In genomic region chr20:62837790-62838458, GRCh38 we compare ENCODE assay signal across 9 cellular contexts. TPM values are rescaled to one million over a fixed set of nuclear protein-coding genes. Genes with fewer than 3 reads are reported as not detected.
DNase-seq lines count a peak whose midpoint lies in the region; ATAC-seq and TF ChIP-seq lines count a peak whose summit lies in the region.
"Had no signal": no experiment of that assay in that cellular context is flagged by ENCODE, and none has a peak within 500 bp of the region (broad histone marks: within the 10 kb centered on the region; RNA-seq: fewer than 3 reads in every experiment).

No MANE protein-coding gene starts in this region.

- no peaks in the 10 kb centered on the region for H3K27me3 ChIP-seq in BE2C

- H3K4me3 ChIP-seq in BE2C (ENCODE audit: low read depth, low read length) (no peak overlapping the region), epithelial cell of esophagus (ENCODE audit: low read length) (no peak overlapping the region)

- DNase-seq in BE2C (peak; percentile 86), NCI-H128 (lab: John Stamatoyannopoulos, UW; ENCODE audit: unreplicated experiment) (peak; percentile 9), epithelial cell of esophagus (ENCODE audit: low read depth) (peak; percentile 53), NCI-H526 (lab: John Stamatoyannopoulos, UW) (no peak)
- no peak for DNase-seq in activated effector memory CD4-positive, alpha-beta T cell treated with anti-CD3 and anti-CD28 coated beads, Interleukin-2, amount 50 U/mL, for 16 hours
- no peak for DNase-seq in NK-92 treated with Interleukin-12 subunit alpha and Interleukin-12 subunit beta, amount 100 ng/mL, for 24 hours (lab: John Stamatoyannopoulos, UW)
- DNase-seq: DND-41 had no signal

- H3K4me1 ChIP-seq in BE2C = peaks cover 16% of the 10 kb centered on the region

- H3K9me3 ChIP-seq in BE2C = no peaks in the 10 kb centered on the region; the same call in 1 of the 2 replicates

- no peak for TF ChIP-seq CTCF in BE2C (IDR thresholded peaks at IDR 0.05; ENCODE audit: low read depth, low read length)
- no peak for TF ChIP-seq CTCF in epithelial cell of esophagus (IDR thresholded peaks at IDR 0.05; ENCODE audit: insufficient read depth, low read depth, low read length, missing control alignments)

- ATAC-seq in GM21423 (IDR thresholded peaks at IDR 0.05; ENCODE audit: unreplicated experiment) = peak; percentile 64
- no peak for ATAC-seq in GM21717 (IDR thresholded peaks at IDR 0.05; ENCODE audit: unreplicated experiment)

- no peaks in the 10 kb centered on the region for H3K36me3 ChIP-seq in BE2C

RNA-seq across cellular contexts. Expression of gene COL9A3, which starts 21.1 kb away (rescaled TPM):
- 5.9 TPM for polyA plus RNA-seq in BE2C (2012; ENCODE audit: insufficient read depth, insufficient read length, low read depth)

RNA-seq across cellular contexts. Expression of gene TCFL5, which starts 23.7 kb away (rescaled TPM):
- polyA plus RNA-seq in BE2C (2012; ENCODE audit: insufficient read depth, insufficient read length, low read depth) = 8.8 TPM

RNA-seq across cellular contexts. Expression of gene OGFR, which starts 33.3 kb away (rescaled TPM):
- 138 TPM for polyA plus RNA-seq in BE2C (2012; ENCODE audit: insufficient read depth, insufficient read length, low read depth)

RNA-seq across cellular contexts. Expression of gene MRGBP, which starts 41.7 kb away (rescaled TPM):
- polyA plus RNA-seq in BE2C (2012; ENCODE audit: insufficient read depth, insufficient read length, low read depth) = 28.1 TPM

Comparison
In these comparisons a context has a peak if more than half of its experiments do, and no peak if none do; other contexts are left out.
1. DNase-seq: peak in BE2C (single experiment), NCI-H128 (single experiment) and epithelial cell of esophagus (single experiment); none in activated effector memory CD4-positive, alpha-beta T cell treated with anti-CD3 and anti-CD28 coated beads, Interleukin-2, amount 50 U/mL, for 16 hours (single experiment), NCI-H526 (0 of 2) and NK-92 treated with Interleukin-12 subunit alpha and Interleukin-12 subunit beta, amount 100 ng/mL, for 24 hours (single experiment).